1 cellular context compared by ENCODE assay signal in the genomic region with DNA sequence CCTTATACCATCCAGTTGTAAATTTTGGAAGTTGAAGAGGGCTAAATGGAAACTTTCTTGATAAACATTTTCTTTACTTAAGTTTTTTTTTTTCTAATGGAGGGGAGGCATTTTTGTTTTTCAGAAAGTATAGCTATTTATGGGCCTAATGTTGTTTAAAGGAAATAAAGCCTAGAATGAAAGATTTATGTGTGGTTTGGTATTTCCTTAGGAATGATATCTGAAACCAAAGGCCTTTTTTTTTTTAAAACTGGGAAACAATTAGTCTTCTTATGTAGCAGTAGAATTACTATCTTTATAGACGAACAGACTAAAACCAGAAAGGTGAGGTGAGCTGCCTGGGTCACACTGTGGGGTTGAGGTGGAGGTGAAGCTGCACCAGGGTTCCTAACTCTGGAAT.
TF ChIP-seq lines count a peak whose summit lies in the region.

No MANE protein-coding gene starts in this region.

TF ChIP-seq in HepG2, 621 proteins besides CTCF, POLR2A, EP300 and RAD21 (continued from another document):
- TF ChIP-seq ZNF644 (CRISPR knock-in tag; IDR thresholded peaks at IDR 0.05; ENCODE audit: low read depth) (no peak), KDM3A (CRISPR knock-in tag; IDR thresholded peaks at IDR 0.05; ENCODE audit: low read depth) (no peak), THAP11 (CRISPR knock-in tag; IDR thresholded peaks at IDR 0.05) (no peak)
